In genomic region chr11:30143098-30143705, GRCh38 we compare ENCODE assay signal across 8 cellular contexts.
DNase-seq lines count a peak whose midpoint lies in the region; ATAC-seq and TF ChIP-seq lines count a peak whose summit lies in the region.

No MANE protein-coding gene starts in this region.

- no peaks in the 10 kb centered on the region for H3K36me3 Mint-ChIP-seq in Calu3 (ENCODE audit: insufficient read depth, unreplicated experiment)

- BruUV-seq in Calu3 (replicated peaks; lab: Mats Ljungman, UMichigan), result no TSS peak

- CTCF ChIA-PET in Calu3 (lab: Charles Lee), result interaction anchor here (1.1 to 1.9 kb wide), 3 partner anchors 15 to 711 kb away, joined by 4 to 12 read pairs (median 9); no protein-coding TSS in a partner anchor

- ATAC-seq in GM18909 (IDR thresholded peaks at IDR 0.05; ENCODE audit: poor library complexity, unreplicated experiment) (peak; percentile 75), HG03520 (IDR thresholded peaks at IDR 0.05; ENCODE audit: unreplicated experiment) (peak; percentile 63)

- H3K4me3 Mint-ChIP-seq in Calu3 (ENCODE audit: low read depth, unreplicated experiment), result no peak overlapping the region

- H3K27me3 Mint-ChIP-seq in Calu3 (ENCODE audit: unreplicated experiment), result no peaks in the 10 kb centered on the region

- no peak overlapping the region for H3K27ac ChIP-seq in ovary

- H3K27ac Mint-ChIP-seq in Calu3 (ENCODE audit: unreplicated experiment), result no peak overlapping the region

- TF ChIP-seq CTCF in Calu3 (IDR thresholded peaks at IDR 0.05; ENCODE audit: unreplicated experiment), result peak; percentile 44
- peak; percentile 79 for TF ChIP-seq CTCF in fibroblast of pulmonary artery (IDR thresholded peaks at IDR 0.05; ENCODE audit: low read length, missing control alignments)
- TF ChIP-seq CTCF in retinal pigment epithelial cell (conservative IDR thresholded peaks at IDR 0.05; ENCODE audit: low read depth, low read length), result peak; percentile 75
- TF ChIP-seq CTCF in ovary (IDR thresholded peaks at IDR 0.05), result no peak

- H3K4me3 ChIP-seq in fibroblast of pulmonary artery (replicated peaks; ENCODE audit: low read depth, low read length), result no peak overlapping the region
- H3K4me3 ChIP-seq in retinal pigment epithelial cell (ENCODE audit: low read length), result no peak overlapping the region
- no peak overlapping the region for H3K4me3 ChIP-seq in ovary

- peaks cover 7% of the 10 kb centered on the region for H3K9me3 Mint-ChIP-seq in Calu3 (ENCODE audit: low read depth, unreplicated experiment)

- TF ChIP-seq POLR2A in ovary (IDR thresholded peaks at IDR 0.05), result no peak

- H3K9me3 ChIP-seq in ovary, result no peaks in the 10 kb centered on the region

- intact Hi-C loops in Calu3 (cut with micrococcal nuclease; ENCODE audit: unreplicated experiment) (loop anchor here (1.0 to 5.0 kb wide), 3 partner anchors 696 to 800 kb away; no protein-coding TSS in a partner anchor), ovary (cut with DNase I) (no loop called here)

- no peaks in the 10 kb centered on the region for H3K36me3 ChIP-seq in ovary

- H3K4me1 ChIP-seq in ovary (ENCODE audit: insufficient read depth), result no peaks in the 10 kb centered on the region

- H3K27me3 ChIP-seq in ovary, result no peaks in the 10 kb centered on the region

- 27 to 38% (median 29%) methylated on average over 3 of the region's 3 CpGs for WGBS in ovary, 3 donors

- no peak for TF ChIP-seq EP300 in ovary (IDR thresholded peaks at IDR 0.05)

- DNase-seq in Calu3, result peak; percentile 11
- peak; percentile 1 for DNase-seq in RPMI7951 (ENCODE audit: low read depth)
- peak; percentile 57 for DNase-seq in fibroblast of pulmonary artery (ENCODE audit: low read depth)
- no peak for DNase-seq in retinal pigment epithelial cell (ENCODE audit: low read depth)
- DNase-seq in ovary, result no peak
- DNase-seq in stimulated activated CD4-positive, alpha-beta T cell treated with anti-CD3 and anti-CD28 coated beads, Interleukin-1b, Interleukin-23, amount 100 ng/mL, for 48 hours, result no peak

- no peaks in the 10 kb centered on the region for H3K4me1 Mint-ChIP-seq in Calu3 (ENCODE audit: low read depth, unreplicated experiment)

Comparison
In these comparisons a context has a peak if more than half of its experiments do, and no peak if none do; other contexts are left out.
1. DNase-seq: peak in Calu3 (single experiment), RPMI7951 (single experiment) and fibroblast of pulmonary artery (single experiment); none in retinal pigment epithelial cell (single experiment), ovary (0 of 5) and stimulated activated CD4-positive, alpha-beta T cell treated with anti-CD3 and anti-CD28 coated beads, Interleukin-1b, Interleukin-23, amount 100 ng/mL, for 48 hours (single experiment).
2. CTCF ChIP-seq: peak in Calu3 (single experiment), fibroblast of pulmonary artery (single experiment) and retinal pigment epithelial cell (single experiment); none in ovary (0 of 3).